ENCODE assay signal across 1 cellular context in the genomic region with DNA sequence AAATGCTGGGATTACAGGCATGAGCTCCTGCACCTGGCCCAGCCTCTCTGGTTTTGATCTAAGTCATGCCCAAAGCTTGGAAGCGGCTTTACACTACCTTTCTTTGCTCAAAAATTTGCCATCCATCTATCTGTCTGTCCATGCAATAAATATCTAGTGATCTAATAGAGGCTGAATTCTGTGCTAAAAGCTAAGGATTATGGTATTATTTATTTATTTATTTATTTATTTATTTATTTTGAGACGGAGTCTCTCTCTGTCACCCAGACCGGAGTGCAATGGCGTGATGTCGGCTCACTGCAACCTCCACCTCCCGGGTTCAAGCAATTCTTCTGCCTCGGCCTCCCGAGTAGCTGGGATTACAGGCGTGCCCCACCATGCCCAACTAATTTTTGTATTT.
A peak's percentile ranks its signal among the peaks of the same experiment; 100 is the strongest.
TF ChIP-seq lines count a peak whose summit lies in the region.

No MANE protein-coding gene starts in this region.

TF ChIP-seq in A549, 52 proteins besides CTCF, POLR2A, EP300 and RAD21:
- TF ChIP-seq ZC3H11A (IDR thresholded peaks at IDR 0.05), result peak; percentile 54
